25 cellular contexts compared by ENCODE assay signal in the genomic region with DNA sequence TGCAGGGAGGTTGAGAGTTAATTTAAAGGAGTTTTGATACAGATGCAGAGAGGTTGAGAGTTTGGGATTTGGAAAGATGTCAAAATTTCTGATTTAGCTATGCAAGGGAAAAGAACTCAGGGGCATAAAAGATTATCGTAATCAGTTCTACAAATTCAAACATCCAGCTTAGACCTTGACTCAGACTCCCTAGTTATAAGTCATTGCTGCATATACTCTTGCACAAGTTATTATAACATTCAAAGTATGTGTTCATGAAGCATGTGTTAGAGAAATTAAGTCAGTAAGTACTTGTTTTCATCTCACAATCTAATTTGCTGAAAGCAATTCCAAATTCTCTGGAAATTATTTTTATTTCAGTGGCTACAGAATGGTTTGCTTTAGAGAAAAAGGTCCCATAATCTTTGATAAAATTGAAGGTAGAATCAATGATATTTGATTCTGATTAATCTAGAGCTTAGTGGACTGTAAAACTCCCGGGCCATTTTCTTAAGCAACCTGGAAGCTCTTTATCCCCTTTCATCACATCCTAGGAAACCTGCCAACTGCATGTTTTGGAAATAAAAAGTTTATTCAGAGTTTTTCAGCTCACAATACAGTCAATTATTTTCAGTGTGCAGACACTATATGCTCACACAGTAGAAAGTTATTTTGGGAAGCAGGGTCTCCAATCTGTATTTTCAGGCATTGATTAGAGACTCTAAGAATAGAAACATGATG.
"Had no signal": no experiment of that assay in that cellular context is flagged by ENCODE, and none has a peak within 500 bp of the region (broad histone marks: within the 10 kb centered on the region; RNA-seq: fewer than 3 reads in every experiment).

No MANE protein-coding gene starts in this region.

- FAIRE-seq: bronchial epithelial cell, islet of Langerhans had no signal

- DNase-seq: activated CD4-positive, alpha-beta T cell treated with anti-CD3 and anti-CD28 coated beads for 1 hour; activated CD4-positive, alpha-beta T cell treated with anti-CD3 and anti-CD28 coated beads, Interleukin-2, amount 50 U/mL, for 1 hour; activated T-cell treated with anti-CD3 and anti-CD28 coated beads, Interleukin-2, amount 50 U/mL, for 24 hours; adrenal gland; dermis blood vessel endothelial cell; effector memory CD4-positive, alpha-beta T cell; foreskin melanocyte; glutamatergic neuron; left ventricle myocardium superior; mammary epithelial cell; natural killer cell; SK-N-SH; stimulated activated CD4-positive, alpha-beta T cell treated with anti-CD3 and anti-CD28 coated beads, Interleukin-1b, Interleukin-23, amount 100 ng/mL, for 48 hours; substantia nigra; tibial artery had no signal

- H3K9me3 ChIP-seq: adrenal gland, prostate gland, right atrium auricular region, SK-N-SH, tibial artery had no signal

- H3K9ac ChIP-seq: SK-N-SH had no signal

- H3K4me3 Mint-ChIP-seq: activated T-cell treated with anti-CD3 and anti-CD28 coated beads, Interleukin-2, amount 50 U/mL, for 24 hours; activated T-helper 17 cell treated with anti-CD3 and anti-CD28 coated beads, Interleukin-2, amount 50 U/mL, for 72 hours; mesothelial cell of epicardium; natural killer cell; stimulated activated naive CD8-positive, alpha-beta T cell treated with anti-CD3 and anti-CD28 coated beads, Interleukin-15, Interleukin-2, amounts not matched to agents 100 ng/mL and 50 ng/mL, for 24 hours had no signal

- H3K4me3 ChIP-seq: adrenal gland, prostate gland, right atrium auricular region, skin epidermis, tibial artery had no signal

- H3K27me3 ChIP-seq: adrenal gland, right atrium auricular region, tibial artery had no signal

- H3K27ac Mint-ChIP-seq: activated naive CD4-positive, alpha-beta T cell treated with anti-CD3 and anti-CD28 coated beads, Interleukin-2, amount 50 U/mL, for 72 hours; activated T-cell treated with anti-CD3 and anti-CD28 coated beads, Interleukin-2, amount 50 U/mL, for 24 hours; activated T-helper 17 cell treated with anti-CD3 and anti-CD28 coated beads, Interleukin-2, amount 50 U/mL, for 72 hours; mesothelial cell of epicardium; natural killer cell; stimulated activated naive CD8-positive, alpha-beta T cell treated with anti-CD3 and anti-CD28 coated beads, Interleukin-15, Interleukin-2, amounts not matched to agents 100 ng/mL and 50 ng/mL, for 24 hours had no signal

- H3K36me3 Mint-ChIP-seq: mesothelial cell of epicardium, natural killer cell had no signal

- H3K36me3 ChIP-seq: adrenal gland, prostate gland, right atrium auricular region, tibial artery had no signal

- ATAC-seq: activated naive CD4-positive, alpha-beta T cell treated with anti-CD3 and anti-CD28 coated beads, Interleukin-2, amount 50 U/mL, for 72 hours; activated T-helper 17 cell treated with anti-CD3 and anti-CD28 coated beads, Interleukin-2, amount 50 U/mL, for 72 hours; left ventricle myocardium superior; natural killer cell had no signal

- H3K9me3 Mint-ChIP-seq: stimulated activated naive CD8-positive, alpha-beta T cell treated with anti-CD3 and anti-CD28 coated beads, Interleukin-15, Interleukin-2, amounts not matched to agents 100 ng/mL and 50 ng/mL, for 24 hours had no signal

- H3K4me1 ChIP-seq: adrenal gland, prostate gland, right atrium auricular region had no signal

- H3K4me2 ChIP-seq: SK-N-SH had no signal

- H3K27ac ChIP-seq: adrenal gland, prostate gland, right atrium auricular region, skin epidermis, tibial artery, VCaP had no signal

- H3K27me3 Mint-ChIP-seq: activated T-helper 17 cell treated with anti-CD3 and anti-CD28 coated beads, Interleukin-2, amount 50 U/mL, for 72 hours; stimulated activated naive CD8-positive, alpha-beta T cell treated with anti-CD3 and anti-CD28 coated beads, Interleukin-15, Interleukin-2, amounts not matched to agents 100 ng/mL and 50 ng/mL, for 24 hours had no signal

- H3K4me1 Mint-ChIP-seq: activated T-helper 17 cell treated with anti-CD3 and anti-CD28 coated beads, Interleukin-2, amount 50 U/mL, for 72 hours; mesothelial cell of epicardium; natural killer cell had no signal
